9 cellular contexts compared by ENCODE assay signal in genomic region chr11:103110406-103110805, GRCh38. TPM values are rescaled to one million over a fixed set of nuclear protein-coding genes. Genes with fewer than 3 reads are reported as not detected.
DNase-seq lines count a peak whose midpoint lies in the region; ATAC-seq and TF ChIP-seq lines count a peak whose summit lies in the region.
"Had no signal": no experiment of that assay in that cellular context is flagged by ENCODE, and none has a peak within 500 bp of the region (broad histone marks: within the 10 kb centered on the region; RNA-seq: fewer than 3 reads in every experiment).

No MANE protein-coding gene starts in this region.

- no peak overlapping the region for H3K27ac ChIP-seq in cardiac muscle cell

- peaks cover 7% of the 10 kb centered on the region for H3K4me1 Mint-ChIP-seq in activated T-helper 2 cell treated with anti-CD3 and anti-CD28 coated beads, Interferon-gamma antibody, Interleukin-2, Interleukin-4, amounts not matched to agents 10 μg/mL and 5 μg/mL and 100 μg/mL, durations not matched to agents 14 hours and 24 hours and 36 hours (ENCODE audit: low read depth)
- peaks cover 16% of the 10 kb centered on the region for H3K4me1 Mint-ChIP-seq in type B pancreatic cell (ENCODE audit: unreplicated experiment)

- no peaks in the 10 kb centered on the region for H3K9me3 ChIP-seq in cardiac muscle cell (ENCODE audit: low read depth)
- H3K9me3 ChIP-seq in iPS-15b (ENCODE audit: control insufficient read depth, insufficient read depth, low read length): no peaks in the 10 kb centered on the region

- H3K36me3 Mint-ChIP-seq in activated T-helper 2 cell treated with anti-CD3 and anti-CD28 coated beads, Interferon-gamma antibody, Interleukin-2, Interleukin-4, amounts not matched to agents 10 μg/mL and 5 μg/mL and 100 μg/mL, durations not matched to agents 14 hours and 24 hours and 36 hours (ENCODE audit: low read depth): no peaks in the 10 kb centered on the region
- peaks cover 13% of the 10 kb centered on the region for H3K36me3 Mint-ChIP-seq in type B pancreatic cell

- H3K4me1 ChIP-seq in cardiac muscle cell (ENCODE audit: low read depth) (peaks cover 3% of the 10 kb centered on the region), iPS-15b (ENCODE audit: control insufficient read depth, insufficient read depth, low read length) (no peaks in the 10 kb centered on the region)

- no peak for ATAC-seq in Right ventricle myocardium superior (ENCODE audit: poor library complexity)
- ATAC-seq in GM21825 (IDR thresholded peaks at IDR 0.05; ENCODE audit: unreplicated experiment): no peak

- H3K27ac Mint-ChIP-seq in activated T-helper 2 cell treated with anti-CD3 and anti-CD28 coated beads, Interferon-gamma antibody, Interleukin-2, Interleukin-4, amounts not matched to agents 10 μg/mL and 5 μg/mL and 100 μg/mL, durations not matched to agents 14 hours and 24 hours and 36 hours: no peak overlapping the region
- no peak overlapping the region for H3K27ac Mint-ChIP-seq in type B pancreatic cell

- H3K9me3 Mint-ChIP-seq in activated T-helper 2 cell treated with anti-CD3 and anti-CD28 coated beads, Interferon-gamma antibody, Interleukin-2, Interleukin-4, amounts not matched to agents 10 μg/mL and 5 μg/mL and 100 μg/mL, durations not matched to agents 14 hours and 24 hours and 36 hours: no peaks in the 10 kb centered on the region
- H3K9me3 Mint-ChIP-seq in type B pancreatic cell: no peaks in the 10 kb centered on the region

- H3K27me3 Mint-ChIP-seq in activated T-helper 2 cell treated with anti-CD3 and anti-CD28 coated beads, Interferon-gamma antibody, Interleukin-2, Interleukin-4, amounts not matched to agents 10 μg/mL and 5 μg/mL and 100 μg/mL, durations not matched to agents 14 hours and 24 hours and 36 hours (ENCODE audit: low read depth): peaks cover 24% of the 10 kb centered on the region
- H3K27me3 Mint-ChIP-seq in type B pancreatic cell: no peaks in the 10 kb centered on the region

- H3K4me3 Mint-ChIP-seq in activated T-helper 2 cell treated with anti-CD3 and anti-CD28 coated beads, Interferon-gamma antibody, Interleukin-2, Interleukin-4, amounts not matched to agents 10 μg/mL and 5 μg/mL and 100 μg/mL, durations not matched to agents 14 hours and 24 hours and 36 hours (ENCODE audit: low read depth): peak overlapping the region; percentile 21
- H3K4me3 Mint-ChIP-seq in type B pancreatic cell: peak overlapping the region; percentile 99

- H3K4me3 ChIP-seq in cardiac muscle cell: no peak overlapping the region
- H3K4me3 ChIP-seq in iPS-15b (ENCODE audit: low read depth, low read length): peak overlapping the region; percentile 87

- intact Hi-C loops in Right ventricle myocardium superior (cut with DNase I): no loop called here
- intact Hi-C loops in activated T-helper 2 cell treated with anti-CD3 and anti-CD28 coated beads, Interferon-gamma antibody, Interleukin-2, Interleukin-4, amounts not matched to agents 10 μg/mL and 5 μg/mL and 100 μg/mL, durations not matched to agents 14 hours and 24 hours and 36 hours (cut with micrococcal nuclease): no loop called here

- no peak overlapping the region for H3K9ac ChIP-seq in iPS-15b (ENCODE audit: low read depth, low read length)

- no peaks in the 10 kb centered on the region for H3K36me3 ChIP-seq in cardiac muscle cell
- no peaks in the 10 kb centered on the region for H3K36me3 ChIP-seq in iPS-15b (ENCODE audit: control insufficient read depth, insufficient read depth, low read length)

- H3K27me3 ChIP-seq in cardiac muscle cell (no peaks in the 10 kb centered on the region), iPS-15b (ENCODE audit: control insufficient read depth, insufficient read depth, low read length) (no peaks in the 10 kb centered on the region)

- TF ChIP-seq CTCF in cardiac muscle cell (IDR thresholded peaks at IDR 0.05; ENCODE audit: low read depth, low read length) (peak; percentile 48), type B pancreatic cell (conservative IDR thresholded peaks at IDR 0.05) (peak; percentile 39)

- DNase-seq in cardiac muscle cell (ENCODE audit: low read depth in 1 of 2, low spot score in 1 of 2) (peak in 1 of 2 donors; percentile 72), Right ventricle myocardium superior (no peak), type B pancreatic cell (ENCODE audit: extremely low spot score, unreplicated experiment) (no peak), NCI-H82 (lab: John Stamatoyannopoulos, UW) (no peak), NCI-H69 (lab: John Stamatoyannopoulos, UW) (no peak)
- no peak for DNase-seq in activated T-helper 2 cell treated with anti-CD3 and anti-CD28 coated beads, Interferon-gamma antibody, Interleukin-2, Interleukin-4, amounts not matched to agents 10 μg/mL and 5 μg/mL and 100 μg/mL, durations not matched to agents 14 hours and 24 hours and 36 hours (ENCODE audit: low spot score)
- DNase-seq: NCI-H1048 had no signal

RNA-seq across cellular contexts. Expression of gene DYNC2H1, which starts 1.2 kb away (rescaled TPM):
- total RNA-seq in cardiac muscle cell (7.8 and 10.5 TPM in 2 replicates), Right ventricle myocardium superior (2.9 TPM), type B pancreatic cell (ENCODE audit: low replicate concordance) (8.9 and 26.1 TPM in 2 replicates)
- polyA plus RNA-seq in cardiac muscle cell: 3.4 and 9.0 TPM in 2 replicates
- total RNA-seq in activated T-helper 2 cell treated with anti-CD3 and anti-CD28 coated beads, Interferon-gamma antibody, Interleukin-2, Interleukin-4, amounts not matched to agents 10 μg/mL and 5 μg/mL and 100 μg/mL, durations not matched to agents 14 hours and 24 hours and 36 hours: 0.46 and 0.67 TPM in 2 replicates

RNA-seq across cellular contexts. Expression of gene DCUN1D5, which starts 18.4 kb away (rescaled TPM):
- total RNA-seq in cardiac muscle cell (113 and 182 TPM in 2 replicates), Right ventricle myocardium superior (24.0 TPM), type B pancreatic cell (ENCODE audit: low replicate concordance) (32.4 and 32.8 TPM in 2 replicates)
- 75.5 and 101 TPM in 2 replicates for polyA plus RNA-seq in cardiac muscle cell
- total RNA-seq in activated T-helper 2 cell treated with anti-CD3 and anti-CD28 coated beads, Interferon-gamma antibody, Interleukin-2, Interleukin-4, amounts not matched to agents 10 μg/mL and 5 μg/mL and 100 μg/mL, durations not matched to agents 14 hours and 24 hours and 36 hours: 59.7 and 66.6 TPM in 2 replicates
